1 cellular context compared by ENCODE assay signal in the genomic region with DNA sequence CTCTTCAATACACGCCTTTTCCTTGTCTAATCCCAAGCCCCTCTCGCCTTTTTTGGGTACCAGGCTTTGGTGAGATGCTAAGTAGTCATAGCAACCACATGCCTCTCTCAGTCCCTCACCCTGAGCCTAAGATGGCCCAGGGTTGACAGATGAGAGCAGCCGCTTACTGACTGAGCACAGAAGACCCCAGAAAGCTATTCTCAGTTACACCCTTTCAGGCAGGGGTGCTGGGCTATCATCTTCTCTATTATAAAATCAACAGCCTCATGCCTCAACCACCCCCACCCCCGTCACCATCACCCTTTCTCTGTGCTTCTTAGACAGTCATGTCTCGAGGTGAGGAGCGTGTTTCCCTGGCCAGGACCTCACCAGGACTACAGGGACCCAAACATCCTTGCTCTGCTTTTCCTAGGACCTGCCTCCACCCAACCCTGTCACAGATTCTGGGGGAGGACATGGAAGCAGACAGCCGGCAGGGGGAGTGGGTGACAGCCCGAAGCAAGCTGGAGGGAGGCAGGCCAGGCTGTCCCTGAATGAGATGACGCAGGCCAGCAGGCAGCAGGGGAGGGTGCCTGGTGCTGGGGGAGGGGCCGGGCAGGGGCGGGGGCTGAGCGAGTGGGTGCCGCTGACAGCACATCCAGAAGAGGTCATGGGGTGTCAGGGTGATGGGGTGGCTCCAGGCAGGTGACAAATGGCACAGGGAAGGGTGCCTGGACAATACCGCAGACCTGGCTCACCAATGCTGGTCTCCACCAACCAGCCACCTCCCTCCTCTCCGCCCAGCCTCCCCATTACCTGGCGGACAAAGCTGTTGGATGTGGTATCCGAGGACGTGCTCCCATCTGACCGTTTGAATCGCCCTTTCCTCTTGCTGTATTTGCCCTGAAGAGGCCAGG.
TF ChIP-seq lines count a peak whose summit lies in the region.

No MANE protein-coding gene starts in this region.

TF ChIP-seq in K562, 482 proteins besides CTCF, POLR2A, EP300 and RAD21 (continued from another document and continues in another):
- no peak for TF ChIP-seq ZNF318 (IDR thresholded peaks at IDR 0.05; ENCODE audit: borderline replicate concordance in 1 of 2, low read depth in 1 of 2)
- TF ChIP-seq HCFC1 (IDR thresholded peaks at IDR 0.05; ENCODE audit: low read depth, low read length) = no peak
- no peak for TF ChIP-seq BRD4 (IDR thresholded peaks at IDR 0.05)
- TF ChIP-seq, protein P1, sequence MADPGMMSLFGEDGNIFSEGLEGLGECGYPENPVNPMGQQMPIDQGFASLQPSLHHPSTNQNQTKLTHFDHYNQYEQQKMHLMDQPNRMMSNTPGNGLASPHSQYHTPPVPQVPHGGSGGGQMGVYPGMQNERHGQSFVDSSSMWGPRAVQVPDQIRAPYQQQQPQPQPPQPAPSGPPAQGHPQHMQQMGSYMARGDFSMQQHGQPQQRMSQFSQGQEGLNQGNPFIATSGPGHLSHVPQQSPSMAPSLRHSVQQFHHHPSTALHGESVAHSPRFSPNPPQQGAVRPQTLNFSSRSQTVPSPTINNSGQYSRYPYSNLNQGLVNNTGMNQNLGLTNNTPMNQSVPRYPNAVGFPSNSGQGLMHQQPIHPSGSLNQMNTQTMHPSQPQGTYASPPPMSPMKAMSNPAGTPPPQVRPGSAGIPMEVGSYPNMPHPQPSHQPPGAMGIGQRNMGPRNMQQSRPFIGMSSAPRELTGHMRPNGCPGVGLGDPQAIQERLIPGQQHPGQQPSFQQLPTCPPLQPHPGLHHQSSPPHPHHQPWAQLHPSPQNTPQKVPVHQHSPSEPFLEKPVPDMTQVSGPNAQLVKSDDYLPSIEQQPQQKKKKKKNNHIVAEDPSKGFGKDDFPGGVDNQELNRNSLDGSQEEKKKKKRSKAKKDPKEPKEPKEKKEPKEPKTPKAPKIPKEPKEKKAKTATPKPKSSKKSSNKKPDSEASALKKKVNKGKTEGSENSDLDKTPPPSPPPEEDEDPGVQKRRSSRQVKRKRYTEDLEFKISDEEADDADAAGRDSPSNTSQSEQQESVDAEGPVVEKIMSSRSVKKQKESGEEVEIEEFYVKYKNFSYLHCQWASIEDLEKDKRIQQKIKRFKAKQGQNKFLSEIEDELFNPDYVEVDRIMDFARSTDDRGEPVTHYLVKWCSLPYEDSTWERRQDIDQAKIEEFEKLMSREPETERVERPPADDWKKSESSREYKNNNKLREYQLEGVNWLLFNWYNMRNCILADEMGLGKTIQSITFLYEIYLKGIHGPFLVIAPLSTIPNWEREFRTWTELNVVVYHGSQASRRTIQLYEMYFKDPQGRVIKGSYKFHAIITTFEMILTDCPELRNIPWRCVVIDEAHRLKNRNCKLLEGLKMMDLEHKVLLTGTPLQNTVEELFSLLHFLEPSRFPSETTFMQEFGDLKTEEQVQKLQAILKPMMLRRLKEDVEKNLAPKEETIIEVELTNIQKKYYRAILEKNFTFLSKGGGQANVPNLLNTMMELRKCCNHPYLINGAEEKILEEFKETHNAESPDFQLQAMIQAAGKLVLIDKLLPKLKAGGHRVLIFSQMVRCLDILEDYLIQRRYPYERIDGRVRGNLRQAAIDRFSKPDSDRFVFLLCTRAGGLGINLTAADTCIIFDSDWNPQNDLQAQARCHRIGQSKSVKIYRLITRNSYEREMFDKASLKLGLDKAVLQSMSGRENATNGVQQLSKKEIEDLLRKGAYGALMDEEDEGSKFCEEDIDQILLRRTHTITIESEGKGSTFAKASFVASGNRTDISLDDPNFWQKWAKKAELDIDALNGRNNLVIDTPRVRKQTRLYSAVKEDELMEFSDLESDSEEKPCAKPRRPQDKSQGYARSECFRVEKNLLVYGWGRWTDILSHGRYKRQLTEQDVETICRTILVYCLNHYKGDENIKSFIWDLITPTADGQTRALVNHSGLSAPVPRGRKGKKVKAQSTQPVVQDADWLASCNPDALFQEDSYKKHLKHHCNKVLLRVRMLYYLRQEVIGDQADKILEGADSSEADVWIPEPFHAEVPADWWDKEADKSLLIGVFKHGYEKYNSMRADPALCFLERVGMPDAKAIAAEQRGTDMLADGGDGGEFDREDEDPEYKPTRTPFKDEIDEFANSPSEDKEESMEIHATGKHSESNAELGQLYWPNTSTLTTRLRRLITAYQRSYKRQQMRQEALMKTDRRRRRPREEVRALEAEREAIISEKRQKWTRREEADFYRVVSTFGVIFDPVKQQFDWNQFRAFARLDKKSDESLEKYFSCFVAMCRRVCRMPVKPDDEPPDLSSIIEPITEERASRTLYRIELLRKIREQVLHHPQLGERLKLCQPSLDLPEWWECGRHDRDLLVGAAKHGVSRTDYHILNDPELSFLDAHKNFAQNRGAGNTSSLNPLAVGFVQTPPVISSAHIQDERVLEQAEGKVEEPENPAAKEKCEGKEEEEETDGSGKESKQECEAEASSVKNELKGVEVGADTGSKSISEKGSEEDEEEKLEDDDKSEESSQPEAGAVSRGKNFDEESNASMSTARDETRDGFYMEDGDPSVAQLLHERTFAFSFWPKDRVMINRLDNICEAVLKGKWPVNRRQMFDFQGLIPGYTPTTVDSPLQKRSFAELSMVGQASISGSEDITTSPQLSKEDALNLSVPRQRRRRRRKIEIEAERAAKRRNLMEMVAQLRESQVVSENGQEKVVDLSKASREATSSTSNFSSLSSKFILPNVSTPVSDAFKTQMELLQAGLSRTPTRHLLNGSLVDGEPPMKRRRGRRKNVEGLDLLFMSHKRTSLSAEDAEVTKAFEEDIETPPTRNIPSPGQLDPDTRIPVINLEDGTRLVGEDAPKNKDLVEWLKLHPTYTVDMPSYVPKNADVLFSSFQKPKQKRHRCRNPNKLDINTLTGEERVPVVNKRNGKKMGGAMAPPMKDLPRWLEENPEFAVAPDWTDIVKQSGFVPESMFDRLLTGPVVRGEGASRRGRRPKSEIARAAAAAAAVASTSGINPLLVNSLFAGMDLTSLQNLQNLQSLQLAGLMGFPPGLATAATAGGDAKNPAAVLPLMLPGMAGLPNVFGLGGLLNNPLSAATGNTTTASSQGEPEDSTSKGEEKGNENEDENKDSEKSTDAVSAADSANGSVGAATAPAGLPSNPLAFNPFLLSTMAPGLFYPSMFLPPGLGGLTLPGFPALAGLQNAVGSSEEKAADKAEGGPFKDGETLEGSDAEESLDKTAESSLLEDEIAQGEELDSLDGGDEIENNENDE (IDR thresholded peaks at IDR 0.05; ENCODE audit: low read depth, low read length) = no peak
- TF ChIP-seq TEAD2 (tag; IDR thresholded peaks at IDR 0.05) = no peak
- no peak for TF ChIP-seq SIRT6 (IDR thresholded peaks at IDR 0.05; ENCODE audit: low read depth, low read length)
- no peak for TF ChIP-seq POLR2G (IDR thresholded peaks at IDR 0.05; ENCODE audit: low read depth, low read length)
- no peak for TF ChIP-seq TARDBP (IDR thresholded peaks at IDR 0.05)
- no peak for TF ChIP-seq NBN (IDR thresholded peaks at IDR 0.05; ENCODE audit: low read depth)
- TF ChIP-seq TFE3 (CRISPR knock-in tag; IDR thresholded peaks at IDR 0.05) = no peak
- no peak for TF ChIP-seq ZNF778 (CRISPR knock-in tag; IDR thresholded peaks at IDR 0.05)
- TF ChIP-seq ILF3 (IDR thresholded peaks at IDR 0.05; ENCODE audit: borderline replicate concordance) = no peak
- TF ChIP-seq BCLAF1 (IDR thresholded peaks at IDR 0.05; ENCODE audit: borderline replicate concordance in 1 of 2, control insufficient read depth in 1 of 2, low read depth in 2 of 2, low read length in 1 of 2) = no peak
- TF ChIP-seq TRIM28 (IDR thresholded peaks at IDR 0.05) = no peak
- no peak for TF ChIP-seq ZBTB17 (CRISPR knock-in tag; IDR thresholded peaks at IDR 0.05)
- TF ChIP-seq ZNF644 (tag; IDR thresholded peaks at IDR 0.05; ENCODE audit: low read depth) = no peak
- no peak for TF ChIP-seq RNF2 (IDR thresholded peaks at IDR 0.05)
- no peak for TF ChIP-seq PURB (CRISPR knock-in tag; IDR thresholded peaks at IDR 0.05; ENCODE audit: low read depth)
- TF ChIP-seq KDM1A (IDR thresholded peaks at IDR 0.05) = no peak
- TF ChIP-seq DIDO1 (tag; IDR thresholded peaks at IDR 0.05; ENCODE audit: low read depth) = no peak
- TF ChIP-seq SREBF1 (IDR thresholded peaks at IDR 0.05; ENCODE audit: borderline replicate concordance, low read depth, low read length) = no peak
- TF ChIP-seq, protein P2, sequence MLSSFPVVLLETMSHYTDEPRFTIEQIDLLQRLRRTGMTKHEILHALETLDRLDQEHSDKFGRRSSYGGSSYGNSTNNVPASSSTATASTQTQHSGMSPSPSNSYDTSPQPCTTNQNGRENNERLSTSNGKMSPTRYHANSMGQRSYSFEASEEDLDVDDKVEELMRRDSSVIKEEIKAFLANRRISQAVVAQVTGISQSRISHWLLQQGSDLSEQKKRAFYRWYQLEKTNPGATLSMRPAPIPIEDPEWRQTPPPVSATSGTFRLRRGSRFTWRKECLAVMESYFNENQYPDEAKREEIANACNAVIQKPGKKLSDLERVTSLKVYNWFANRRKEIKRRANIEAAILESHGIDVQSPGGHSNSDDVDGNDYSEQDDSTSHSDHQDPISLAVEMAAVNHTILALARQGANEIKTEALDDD (IDR thresholded peaks at IDR 0.05) = no peak
